In genomic region chr1:10032287-10032589, GRCh38 we compare ENCODE assay signal across 9 cellular contexts. TPM values are rescaled to one million over a fixed set of nuclear protein-coding genes. Genes with fewer than 3 reads are reported as not detected.
DNase-seq lines count a peak whose midpoint lies in the region; ATAC-seq and TF ChIP-seq lines count a peak whose summit lies in the region.
"Had no signal": no experiment of that assay in that cellular context is flagged by ENCODE, and none has a peak within 500 bp of the region (broad histone marks: within the 10 kb centered on the region; RNA-seq: fewer than 3 reads in every experiment).

No MANE protein-coding gene starts in this region.

- POLR2A ChIA-PET in CD8-positive, alpha-beta T cell (lab: Charles Lee): interaction anchor here (0.9 kb wide), 1 partner anchor 340 kb away, joined by 4 read pairs; no protein-coding TSS in a partner anchor

- peaks cover 18% of the 10 kb centered on the region for H3K4me1 ChIP-seq in CD8-positive, alpha-beta T cell (ENCODE audit: insufficient read depth, low read length)
- peaks cover 14% of the 10 kb centered on the region for H3K4me1 ChIP-seq in OCI-LY3 (ENCODE audit: low read length)
- H3K4me1 ChIP-seq in endodermal cell (ENCODE audit: control insufficient read depth, insufficient read depth, low read length): no peaks in the 10 kb centered on the region
- H3K4me1 ChIP-seq in ovary (ENCODE audit: insufficient read depth): peaks cover 3% of the 10 kb centered on the region

- H3K4me2 ChIP-seq in OCI-LY3 (ENCODE audit: low read length): peak overlapping the region; percentile 80

- H3K27me3 ChIP-seq in CD8-positive, alpha-beta T cell (ENCODE audit: insufficient read depth, low read length): no peaks in the 10 kb centered on the region
- H3K27me3 ChIP-seq in OCI-LY3 (ENCODE audit: low read depth, low read length): no peaks in the 10 kb centered on the region
- H3K27me3 ChIP-seq in endodermal cell (ENCODE audit: control insufficient read depth, insufficient read depth, low read length, poor library complexity, severe bottlenecking): no peaks in the 10 kb centered on the region
- H3K27me3 ChIP-seq in ovary: no peaks in the 10 kb centered on the region

- H3K27ac Mint-ChIP-seq in CD8-positive, alpha-beta T cell: peak overlapping the region; percentile 57
- H3K27ac Mint-ChIP-seq in endodermal cell: peak overlapping the region; percentile 74

- no peak for TF ChIP-seq EP300 in ovary (IDR thresholded peaks at IDR 0.05)

- H3K9me3 Mint-ChIP-seq in CD8-positive, alpha-beta T cell: no peaks in the 10 kb centered on the region
- peaks cover 12% of the 10 kb centered on the region for H3K9me3 Mint-ChIP-seq in endodermal cell

- no peaks in the 10 kb centered on the region for H3K27me3 Mint-ChIP-seq in CD8-positive, alpha-beta T cell (ENCODE audit: low read depth)
- no peaks in the 10 kb centered on the region for H3K27me3 Mint-ChIP-seq in endodermal cell (ENCODE audit: insufficient read depth)

- H3K4me3 ChIP-seq in CD8-positive, alpha-beta T cell (ENCODE audit: low read depth, low read length): no peak overlapping the region
- peak overlapping the region; percentile 76 for H3K4me3 ChIP-seq in OCI-LY3 (ENCODE audit: low read length)
- H3K4me3 ChIP-seq in endodermal cell (ENCODE audit: low read length): peak overlapping the region; percentile 4
- H3K4me3 ChIP-seq in ovary: peak overlapping the region; percentile 31

- peak overlapping the region; percentile 69 for H3K9ac ChIP-seq in OCI-LY3 (ENCODE audit: low read length)
- no peak overlapping the region for H3K9ac ChIP-seq in endodermal cell (ENCODE audit: extremely low read depth, low read length, poor library complexity, severe bottlenecking)

- TF ChIP-seq CTCF in CD8-positive, alpha-beta T cell (IDR thresholded peaks at IDR 0.05): no peak
- TF ChIP-seq CTCF in OCI-LY3 (IDR thresholded peaks at IDR 0.05; ENCODE audit: low read depth, low read length) (no peak), endodermal cell (conservative IDR thresholded peaks at IDR 0.05) (no peak), ovary (IDR thresholded peaks at IDR 0.05) (no peak)

- H3K4me3 Mint-ChIP-seq in CD8-positive, alpha-beta T cell: peak overlapping the region; percentile 97
- H3K4me3 Mint-ChIP-seq in endodermal cell: peak overlapping the region; percentile 98

- H2AFZ ChIP-seq in OCI-LY3 (ENCODE audit: low read depth, low read length): peak overlapping the region; percentile 98

- no peak for ATAC-seq in CD8-positive, alpha-beta T cell
- ATAC-seq in HG02973 (IDR thresholded peaks at IDR 0.05; ENCODE audit: unreplicated experiment): no peak

- H3K36me3 ChIP-seq in CD8-positive, alpha-beta T cell (ENCODE audit: insufficient read depth, low read length): no peaks in the 10 kb centered on the region
- H3K36me3 ChIP-seq in OCI-LY3 (replicated peaks; ENCODE audit: low read depth, low read length) (no peaks in the 10 kb centered on the region), endodermal cell (ENCODE audit: control insufficient read depth, insufficient read depth, low read length) (peaks cover 13% of the 10 kb centered on the region), ovary (no peaks in the 10 kb centered on the region)

- H3K4me1 Mint-ChIP-seq in CD8-positive, alpha-beta T cell (ENCODE audit: low read depth): peaks cover 23% of the 10 kb centered on the region
- H3K4me1 Mint-ChIP-seq in endodermal cell: peaks cover 16% of the 10 kb centered on the region

- peaks cover 17% of the 10 kb centered on the region for H3K36me3 Mint-ChIP-seq in CD8-positive, alpha-beta T cell
- peaks cover 15% of the 10 kb centered on the region for H3K36me3 Mint-ChIP-seq in endodermal cell (ENCODE audit: low read depth)

- CTCF ChIA-PET in CD8-positive, alpha-beta T cell (lab: Charles Lee): interaction anchor here (1.3 kb wide), 2 partner anchors 82 to 158 kb away, joined by 4 to 8 read pairs; no protein-coding TSS in a partner anchor

- WGBS in endodermal cell (ENCODE audit: insufficient coverage in 1 of 2, insufficient read length in 1 of 2), 2 experiments: 7 to 30% methylated on average over 4 to 13 of the region's 13 CpGs
- 0 to 1% (median 0%) methylated on average over 13 of the region's 13 CpGs for WGBS in ovary, 3 donors

- peaks cover 29% of the 10 kb centered on the region for H3K79me2 ChIP-seq in OCI-LY3 (ENCODE audit: low read length)

- H4K20me1 ChIP-seq in OCI-LY3 (ENCODE audit: insufficient read depth, low read length): no peaks in the 10 kb centered on the region

- H3K27ac ChIP-seq in CD8-positive, alpha-beta T cell (ENCODE audit: low read depth, low read length): peak overlapping the region; percentile 45
- H3K27ac ChIP-seq in OCI-LY3 (ENCODE audit: low read length) (no peak overlapping the region), endodermal cell (ENCODE audit: low read depth, low read length) (peak overlapping the region; percentile 4), ovary (peak overlapping the region in 1 of 2 donors; percentile 7)

- DNase-seq in CD8-positive, alpha-beta T cell: no peak
- DNase-seq in endodermal cell: no peak
- no peak for DNase-seq in ovary
- DNase-seq in SKM-1 (lab: John Stamatoyannopoulos, UW; ENCODE audit: unreplicated experiment): no peak
- no peak for DNase-seq in effector CD8-positive, alpha-beta T cell (lab: John Stamatoyannopoulos, UW)
- no peak for DNase-seq in activated CD4-positive, CD25-positive, alpha-beta regulatory T cell treated with anti-CD3 and anti-CD28 coated beads, Interleukin-2, amount 50 U/mL, for 72 hours

- no peak for TF ChIP-seq POLR2A in ovary (IDR thresholded peaks at IDR 0.05)

- intact Hi-C loops in CD8-positive, alpha-beta T cell (cut with DNase I, micrococcal nuclease): loop anchor here (1.0 to 10.0 kb wide), 18 partner anchors 82 to 1230 kb away; partner anchors contain the start of genes CTNNBIP1 (in 2 of the 2), H6PD (in 2 of the 2), KIF1B (in 2 of the 2) and LZIC (in 2 of the 2)
- intact Hi-C loops in ovary (cut with DNase I): loop anchor here in 2 of 4 donors (2.0 to 10.0 kb wide), 2 partner anchors 87 to 179 kb away; partner anchors contain the start of genes KIF1B (in 1 of the 2), LZIC (in 1 of the 2) and NMNAT1 (in 1 of the 2)

- no peaks in the 10 kb centered on the region for H3K9me3 ChIP-seq in CD8-positive, alpha-beta T cell (ENCODE audit: low read length)
- no peaks in the 10 kb centered on the region for H3K9me3 ChIP-seq in OCI-LY3 (ENCODE audit: insufficient read depth, low read length)
- H3K9me3 ChIP-seq in endodermal cell (ENCODE audit: control insufficient read depth, low read length): no peaks in the 10 kb centered on the region
- no peaks in the 10 kb centered on the region for H3K9me3 ChIP-seq in ovary

RNA-seq across cellular contexts. Expression of gene UBE4B, which starts 0.5 kb away (rescaled TPM):
- total RNA-seq in CD8-positive, alpha-beta T cell: 10 to 100 TPM; 25.8 to 32.2 TPM
- 10 to 100 TPM; 62.7 to 73.3 TPM for total RNA-seq in endodermal cell
- polyA plus RNA-seq in endodermal cell (2013, experiment 1 of 2): 45.2 TPM
- polyA plus RNA-seq in endodermal cell (2013, experiment 2 of 2): 41.2 TPM
- total RNA-seq in ovary: 10 to 100 TPM; 31.3 to 46.9 (median 38.9) TPM
- 10 to 100 TPM; 26.3 to 39.5 TPM for polyA plus RNA-seq in ovary

RNA-seq across cellular contexts. Expression of gene RBP7, which starts 35.2 kb away (rescaled TPM):
- total RNA-seq in CD8-positive, alpha-beta T cell: not detected
- 1 to 10 TPM in 1 of 2 donors, under 1 TPM in 1; 0.77 to 2.6 TPM for total RNA-seq in endodermal cell
- polyA plus RNA-seq in endodermal cell (2013, experiment 1 of 2): not detected
- polyA plus RNA-seq in endodermal cell (2013, experiment 2 of 2): not detected
- 10 to 100 TPM in 3 of 7 donors, 1 to 10 TPM in 4; 1.5 to 23.5 (median 8.3) TPM for total RNA-seq in ovary
- polyA plus RNA-seq in ovary: 10 to 100 TPM; 28.8 to 53.4 TPM
- total RNA-seq: glomerular endothelial cell had no signal
